In the genomic region with DNA sequence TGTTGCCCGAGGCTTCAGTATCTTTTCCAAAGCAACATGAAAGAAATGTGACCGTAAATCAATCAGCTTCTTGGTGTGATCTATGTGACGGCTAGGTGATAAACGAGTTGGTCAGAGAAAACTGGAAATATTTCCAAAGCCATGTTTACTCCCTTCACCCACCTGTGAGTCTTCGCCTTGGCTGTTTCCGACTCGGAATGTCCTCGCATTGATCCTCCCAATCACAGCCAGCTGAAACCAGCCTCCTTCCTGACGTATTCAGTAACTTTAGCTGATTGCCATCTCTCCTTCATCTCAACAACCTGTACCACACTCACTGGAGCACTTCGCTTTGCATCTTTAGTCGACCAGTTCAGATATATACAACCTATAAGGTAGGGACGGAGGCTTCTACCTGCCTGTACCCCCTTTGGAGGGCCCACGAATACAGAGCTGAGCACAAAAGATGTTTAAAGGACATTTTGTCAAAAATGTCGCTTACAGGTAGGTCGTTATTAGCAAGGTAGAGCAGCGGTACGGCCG, we compare ENCODE assay signal across 8 cellular contexts.
A peak's percentile ranks its signal among the peaks of the same experiment; 100 is the strongest.
DNase-seq lines count a peak whose midpoint lies in the region; ATAC-seq and TF ChIP-seq lines count a peak whose summit lies in the region.

No MANE protein-coding gene starts in this region.

- H3K9ac ChIP-seq in OCI-LY3 (ENCODE audit: low read length) (peak overlapping the region; percentile 52; the same call in 1 of the 2 replicates), mucosa of rectum (ENCODE audit: low read depth in 1 of 2, low read length in 2 of 2) (peak overlapping the region; percentile 85 to 90)

- peak overlapping the region; percentile 71 for H3K4me3 ChIP-seq in OCI-LY3 (ENCODE audit: low read length)
- peak overlapping the region; percentile 91 for H3K4me3 ChIP-seq in effector memory CD4-positive, alpha-beta T cell (ENCODE audit: insufficient read depth, low read depth, low read length, poor library complexity, severe bottlenecking)
- H3K4me3 ChIP-seq in mucosa of rectum (ENCODE audit: low read length in 2 of 2): peak overlapping the region; percentile 84 to 96

- no peak for ATAC-seq in GM18907 (IDR thresholded peaks at IDR 0.05; ENCODE audit: unreplicated experiment)

- peaks cover 13% of the 10 kb centered on the region for H3K79me2 ChIP-seq in OCI-LY3 (ENCODE audit: low read length)

- H2AFZ ChIP-seq in OCI-LY3 (ENCODE audit: low read depth, low read length): no peak overlapping the region

- no peaks in the 10 kb centered on the region for H3K27me3 ChIP-seq in OCI-LY3 (ENCODE audit: low read depth, low read length)
- no peaks in the 10 kb centered on the region for H3K27me3 ChIP-seq in effector memory CD4-positive, alpha-beta T cell (replicated peaks; ENCODE audit: control insufficient read depth, insufficient read depth, low read length, poor library complexity, severe bottlenecking)
- no peaks in the 10 kb centered on the region for H3K27me3 ChIP-seq in mucosa of rectum (ENCODE audit: control insufficient read depth in 2 of 2, insufficient read depth in 2 of 2, low read length in 2 of 2)

- peak; percentile 47 for DNase-seq in NCI-H510A treated with DMSO at 0.1 percent for 48 hours (lab: John Stamatoyannopoulos, UW)
- no peak for DNase-seq in NCI-H510A (lab: John Stamatoyannopoulos, UW)
- DNase-seq in effector memory CD4-positive, alpha-beta T cell: no peak
- no peak for DNase-seq in NCI-H226
- no peak for DNase-seq in stimulated activated CD4-positive, alpha-beta T cell treated with anti-CD3 and anti-CD28 coated beads, Interleukin-15, amount 100 ng/mL, for 24 hours

- H3K27ac ChIP-seq in OCI-LY3 (ENCODE audit: low read length) (no peak overlapping the region), mucosa of rectum (ENCODE audit: low read depth in 2 of 2, low read length in 2 of 2) (peak overlapping the region; percentile 86 to 91)
- H3K27ac ChIP-seq in effector memory CD4-positive, alpha-beta T cell (ENCODE audit: insufficient read depth, low read length, poor library complexity, severe bottlenecking): peak overlapping the region; percentile 69

- H3K4me2 ChIP-seq in OCI-LY3 (ENCODE audit: low read length): peak overlapping the region; percentile 76

- no peaks in the 10 kb centered on the region for H3K9me3 ChIP-seq in OCI-LY3 (ENCODE audit: insufficient read depth, low read length)
- no peaks in the 10 kb centered on the region for H3K9me3 ChIP-seq in effector memory CD4-positive, alpha-beta T cell (ENCODE audit: control insufficient read depth, low read length)
- no peaks in the 10 kb centered on the region for H3K9me3 ChIP-seq in mucosa of rectum (ENCODE audit: control insufficient read depth in 2 of 2, low read length in 2 of 2)

- TF ChIP-seq CTCF in OCI-LY3 (IDR thresholded peaks at IDR 0.05; ENCODE audit: low read depth, low read length): no peak

- H3K4me1 ChIP-seq in OCI-LY3 (ENCODE audit: low read length) (peaks cover 25% of the 10 kb centered on the region), mucosa of rectum (ENCODE audit: control insufficient read depth in 2 of 2, insufficient read depth in 2 of 2, low read length in 2 of 2) (peaks cover 15 to 19% of the 10 kb centered on the region in 2 donors)
- peaks cover 10% of the 10 kb centered on the region for H3K4me1 ChIP-seq in effector memory CD4-positive, alpha-beta T cell (ENCODE audit: control insufficient read depth, insufficient read depth, low read length, poor library complexity, severe bottlenecking)

- peaks cover 20% of the 10 kb centered on the region for H4K20me1 ChIP-seq in OCI-LY3 (ENCODE audit: insufficient read depth, low read length)

- H3K36me3 ChIP-seq in OCI-LY3 (replicated peaks; ENCODE audit: low read depth, low read length) (peaks cover 35% of the 10 kb centered on the region), mucosa of rectum (ENCODE audit: control insufficient read depth in 2 of 2, insufficient read depth in 2 of 2, low read length in 2 of 2) (peaks cover 27 to 37% of the 10 kb centered on the region in 2 donors)
- H3K36me3 ChIP-seq in effector memory CD4-positive, alpha-beta T cell (ENCODE audit: control insufficient read depth, insufficient read depth, low read length): peaks cover 35% of the 10 kb centered on the region
